In the genomic region with DNA sequence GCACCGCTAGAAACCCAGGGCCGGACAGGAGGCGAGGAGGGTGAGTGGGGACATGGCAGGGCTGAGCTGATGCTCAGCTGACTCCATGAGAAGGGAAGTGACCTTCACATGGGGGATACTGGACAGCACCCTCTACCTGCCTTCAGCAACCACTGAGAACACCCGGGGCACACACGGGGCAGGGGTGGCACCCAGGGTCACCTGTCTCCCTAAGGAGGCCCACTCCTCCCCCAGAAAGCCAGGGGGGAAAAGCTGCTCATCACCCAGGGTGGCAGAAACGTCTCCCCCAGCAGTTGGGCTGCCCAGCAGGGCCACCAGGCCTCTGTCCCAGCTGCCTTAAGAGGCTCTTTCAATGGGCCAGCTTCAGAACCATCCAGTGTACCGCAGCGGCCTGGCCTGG, we compare ENCODE assay signal across 23 cellular contexts.
"Had no signal": no experiment of that assay in that cellular context is flagged by ENCODE, and none has a peak within 500 bp of the region (broad histone marks: within the 10 kb centered on the region; RNA-seq: fewer than 3 reads in every experiment).

No MANE protein-coding gene starts in this region.

- H3K36me3 ChIP-seq: neural progenitor cell, ovary, uterus had no signal

- H3K4me1 ChIP-seq: psoas muscle had no signal

- H3K27me3 Mint-ChIP-seq: effector memory CD8-positive, alpha-beta T cell; naive thymus-derived CD8-positive, alpha-beta T cell; stimulated activated naive CD8-positive, alpha-beta T cell treated with anti-CD3 and anti-CD28 coated beads, Interleukin-15, amount 100 ng/mL, for 72 hours had no signal

- H3K27ac Mint-ChIP-seq: effector memory CD8-positive, alpha-beta T cell; neural progenitor cell had no signal

- H3K9me3 ChIP-seq: esophagus squamous epithelium, lower lobe of right lung, ovary, psoas muscle, spleen, suprapubic skin, transverse colon, upper lobe of right lung, uterus had no signal

- DNase-seq: cortex of kidney; effector memory CD8-positive, alpha-beta T cell; erythroblast; esophagus squamous epithelium; foreskin melanocyte; hypothalamus; left ventricle myocardium superior; lower lobe of right lung; naive thymus-derived CD8-positive, alpha-beta T cell; nucleus accumbens; ovary; right cardiac atrium; spleen; stimulated activated CD4-positive, alpha-beta T cell treated with anti-CD3 and anti-CD28 coated beads, Interleukin-2, amount 100 ng/mL, for 48 hours; stimulated activated naive CD4-positive, alpha-beta T cell; stimulated activated naive CD8-positive, alpha-beta T cell treated with anti-CD3 and anti-CD28 coated beads, Interleukin-15, amount 100 ng/mL, for 72 hours; transverse colon; upper lobe of right lung; uterus had no signal

- H3K9me3 Mint-ChIP-seq: effector memory CD8-positive, alpha-beta T cell; naive thymus-derived CD8-positive, alpha-beta T cell; neural progenitor cell; stimulated activated naive CD8-positive, alpha-beta T cell treated with anti-CD3 and anti-CD28 coated beads, Interleukin-15, amount 100 ng/mL, for 72 hours had no signal

- H3K27ac ChIP-seq: esophagus squamous epithelium, lower lobe of right lung, neural progenitor cell, psoas muscle, skin epidermis, spleen, suprapubic skin, transverse colon, upper lobe of right lung, uterus had no signal

- H3K27me3 ChIP-seq: esophagus squamous epithelium, neural progenitor cell, ovary, spleen, suprapubic skin, transverse colon, upper lobe of right lung, uterus had no signal

- H3K4me3 Mint-ChIP-seq: effector memory CD8-positive, alpha-beta T cell; naive thymus-derived CD8-positive, alpha-beta T cell; neural progenitor cell; stimulated activated naive CD8-positive, alpha-beta T cell treated with anti-CD3 and anti-CD28 coated beads, Interleukin-15, amount 100 ng/mL, for 72 hours had no signal

- ATAC-seq: effector memory CD8-positive, alpha-beta T cell; left ventricle myocardium superior; naive thymus-derived CD8-positive, alpha-beta T cell; right cardiac atrium; stimulated activated naive CD8-positive, alpha-beta T cell treated with anti-CD3 and anti-CD28 coated beads, Interleukin-15, amount 100 ng/mL, for 72 hours; upper lobe of right lung had no signal

- H3K9ac ChIP-seq: neural progenitor cell had no signal

- H2AFZ ChIP-seq: neural progenitor cell had no signal

- H3K4me2 ChIP-seq: neural progenitor cell had no signal

- H3K4me3 ChIP-seq: esophagus squamous epithelium, lower lobe of right lung, neural progenitor cell, ovary, psoas muscle, skin epidermis, spleen, suprapubic skin, transverse colon, upper lobe of right lung, uterus had no signal
